Comparison of ENCODE assay signal across 8 cellular contexts in the genomic region with DNA sequence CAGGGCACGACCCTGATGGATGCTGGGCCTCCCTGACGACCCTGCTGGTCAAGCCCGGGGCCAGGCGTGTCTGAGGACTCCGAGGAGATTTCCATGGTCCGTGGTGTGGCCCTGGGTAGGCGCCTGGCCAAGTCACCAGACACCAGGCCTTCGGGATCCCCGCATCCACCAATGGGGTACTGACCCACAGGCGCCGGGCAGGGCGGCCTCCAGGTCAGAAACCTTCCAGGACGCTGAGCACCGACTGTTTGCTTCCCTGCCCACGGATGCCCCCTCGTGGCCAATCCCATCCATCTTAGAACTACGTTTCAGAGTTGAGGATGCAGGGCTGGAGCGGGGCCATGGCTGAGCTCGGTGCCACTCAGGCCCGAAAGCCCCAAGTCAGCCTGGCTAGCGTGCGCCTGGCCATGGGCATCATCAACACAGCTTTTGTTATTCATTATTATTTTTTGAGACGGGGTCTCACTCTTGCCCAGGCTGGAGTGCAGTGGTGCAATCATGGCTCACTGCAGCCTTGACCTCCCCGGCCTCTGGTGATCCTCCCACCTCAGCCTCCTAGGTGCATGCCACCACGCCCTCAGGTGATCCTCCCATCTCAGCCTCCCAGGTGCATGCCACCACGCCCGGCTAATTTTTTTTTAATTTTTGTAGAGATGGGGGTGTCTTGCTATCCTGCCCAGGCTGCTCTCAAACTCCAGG. TPM values are rescaled to one million over a fixed set of nuclear protein-coding genes. Genes with fewer than 3 reads are reported as not detected.
A peak's percentile ranks its signal among the peaks of the same experiment; 100 is the strongest.
DNase-seq lines count a peak whose midpoint lies in the region; ATAC-seq and TF ChIP-seq lines count a peak whose summit lies in the region.

No MANE protein-coding gene starts in this region.

- in situ Hi-C loops in transverse colon (cut with MboI; ENCODE audit: low pct_ligation_motif_present in 1 of 4, low pct_unique_long_range_greater_than_20kb in 1 of 4, low sequenced_read_pairs in 3 of 4) = loop anchor here in 3 of 4 donors (25.0 kb wide), 2 partner anchors 194 to 219 kb away; a partner anchor contains a TSS

- H4K20me1 ChIP-seq in osteoblast (ENCODE audit: insufficient read depth, low read length) = no peaks in the 10 kb centered on the region

- no peak overlapping the region for H3K4me2 ChIP-seq in osteoblast (ENCODE audit: insufficient read depth, low read length)

- H3K4me3 ChIP-seq in Peyer's patch (no peak overlapping the region), osteoblast (ENCODE audit: insufficient read depth, low read length) (no peak overlapping the region), transverse colon (no peak overlapping the region)

- no peak for TF ChIP-seq POLR2A in Peyer's patch (IDR thresholded peaks at IDR 0.05)
- no peak for TF ChIP-seq POLR2A in transverse colon (IDR thresholded peaks at IDR 0.05)

- H3K27me3 ChIP-seq in Peyer's patch (no peaks in the 10 kb centered on the region), osteoblast (ENCODE audit: insufficient read depth, low read length) (no peaks in the 10 kb centered on the region), transverse colon (peaks cover 51% of the 10 kb centered on the region)

- ATAC-seq in HG03354 (IDR thresholded peaks at IDR 0.05; ENCODE audit: poor library complexity, severe bottlenecking, unreplicated experiment) = peak; percentile 45
- no peak for ATAC-seq in HG02938 (IDR thresholded peaks at IDR 0.05; ENCODE audit: unreplicated experiment)

- DNase-seq in COLO668 (lab: John Stamatoyannopoulos, UW; ENCODE audit: unreplicated experiment) (peak; percentile 90), Peyer's patch (peak; percentile 76 to 93 (median 87)), glomerular visceral epithelial cell (ENCODE audit: extremely low spot score) (peak; percentile 75), osteoblast (ENCODE audit: insufficient read length, low spot score, missing footprints) (peak; percentile 99), transverse colon (peak; percentile 85)
- peak; percentile 49 for DNase-seq in activated naive CD4-positive, alpha-beta T cell treated with Interleukin-2 at 50 U/mL for 16 hours

- H3K4me1 ChIP-seq in Peyer's patch = no peaks in the 10 kb centered on the region
- no peaks in the 10 kb centered on the region for H3K4me1 ChIP-seq in osteoblast (ENCODE audit: insufficient read depth, low read length)
- peaks cover 0 to 6% (median 0%) of the 10 kb centered on the region in 4 donors for H3K4me1 ChIP-seq in transverse colon

- H3K27ac ChIP-seq in Peyer's patch (no peak overlapping the region), osteoblast (ENCODE audit: low read depth, low read length) (no peak overlapping the region), transverse colon (no peak overlapping the region)

- intact Hi-C loops in transverse colon (cut with DNase I; ENCODE audit: low total_unique reads) = no loop called here

- H3K9me3 ChIP-seq in Peyer's patch = no peaks in the 10 kb centered on the region
- no peaks in the 10 kb centered on the region for H3K9me3 ChIP-seq in osteoblast (ENCODE audit: low read depth, low read length)
- no peaks in the 10 kb centered on the region for H3K9me3 ChIP-seq in transverse colon

- 31% methylated on average over 11 of the region's 27 CpGs; no CpG with 5 or more reads in 1 of the 2 donors for WGBS in transverse colon (ENCODE audit: low coverage in 1 of 2), 2 donors

- H3K36me3 ChIP-seq in Peyer's patch (no peaks in the 10 kb centered on the region), osteoblast (ENCODE audit: insufficient read depth, low read length) (no peaks in the 10 kb centered on the region), transverse colon (no peaks in the 10 kb centered on the region)

- H2AFZ ChIP-seq in osteoblast (ENCODE audit: low read length) = no peak overlapping the region

- no peaks in the 10 kb centered on the region for H3K79me2 ChIP-seq in osteoblast (ENCODE audit: insufficient read depth, low read length)

- TF ChIP-seq CTCF in Peyer's patch (IDR thresholded peaks at IDR 0.05) (peak; percentile 47 to 77 (median 71)), osteoblast (IDR thresholded peaks at IDR 0.05; ENCODE audit: extremely low read depth, low read depth, low read length) (peak; percentile 73), transverse colon (IDR thresholded peaks at IDR 0.05) (peak; percentile 59 to 77 (median 71))

- no peak for TF ChIP-seq EP300 in transverse colon (IDR thresholded peaks at IDR 0.05; ENCODE audit: low read depth)

RNA-seq across cellular contexts. Expression of a gene that starts 7.1 kb away (rescaled TPM):
- total RNA-seq in Peyer's patch (under 1 TPM in 1 of 4 donors, not detected in 3; 0.67 TPM), osteoblast (2.1 and 2.5 TPM in 2 replicates), transverse colon (under 1 TPM in 1 of 4 donors, not detected in 3; 0.64 TPM)

RNA-seq across cellular contexts. Expression of a gene that starts 49.2 kb away (rescaled TPM):
- total RNA-seq in Peyer's patch = 10 to 100 TPM; 61.8 to 99.9 (median 83.4) TPM
- total RNA-seq in osteoblast = 28.3 and 29.0 TPM in 2 replicates
- 10 to 100 TPM; 11.2 to 43.6 (median 23.0) TPM for total RNA-seq in transverse colon

Comparison
In these comparisons a context has a peak if more than half of its experiments do, and no peak if none do; other contexts are left out.
1. DNase-seq: peak in every context shown above with its lines; median percentile 99 in osteoblast; 90 in COLO668; 87 in Peyer's patch; 85 in transverse colon; 75 in glomerular visceral epithelial cell; 49 in activated naive CD4-positive, alpha-beta T cell treated with Interleukin-2 at 50 U/mL for 16 hours.